Comparison of ENCODE assay signal across 8 cellular contexts in the genomic region with DNA sequence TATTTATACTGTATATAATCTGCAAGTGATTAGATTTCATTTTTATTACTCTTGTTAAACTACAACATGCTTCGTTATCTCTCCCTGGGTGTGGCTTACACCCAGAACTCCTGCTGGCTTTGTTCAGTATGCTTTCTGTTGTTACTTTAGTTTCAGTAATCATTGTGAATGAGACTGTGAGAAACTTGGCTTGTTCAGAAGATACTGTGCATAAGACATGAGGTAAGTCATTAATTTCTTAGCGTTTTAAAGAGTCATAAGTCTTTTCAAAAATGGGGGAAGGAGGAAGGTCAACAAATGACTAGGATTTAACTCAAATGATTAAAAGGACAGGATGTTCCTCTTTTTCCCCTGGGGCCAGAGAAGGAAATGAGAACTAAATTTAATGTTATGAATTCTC. TPM values are rescaled to one million over a fixed set of nuclear protein-coding genes. Genes with fewer than 3 reads are reported as not detected.
DNase-seq lines count a peak whose midpoint lies in the region; ATAC-seq and TF ChIP-seq lines count a peak whose summit lies in the region.

No MANE protein-coding gene starts in this region.

- no peak overlapping the region for H3K4ac ChIP-seq in H9 (ENCODE audit: low read depth, low read length)

- H3K14ac ChIP-seq in H9 (ENCODE audit: insufficient read depth, low read length) = no peak overlapping the region

- no peak overlapping the region for H3K4me3 Mint-ChIP-seq in dendritic cell treated with granulocyte-macrophage colony-stimulating factor and Interleukin-4, amounts not matched to agents 40 ng/mL and 50 ng/mL, for 4 days
- H3K4me3 Mint-ChIP-seq in H9 (no peak overlapping the region), T-helper 17 cell (no peak overlapping the region)

- WGBS in H9 (ENCODE audit: extremely low coverage, insufficient read length, low lambda C conversion rate) = no CpG with 5 or more reads among the region's 2 CpGs

- H3K36me3 ChIP-seq in ascending aorta = no peaks in the 10 kb centered on the region

- H3T11ph ChIP-seq in H9 (ENCODE audit: low read length) = no peak overlapping the region

- H3K4me2 ChIP-seq in H9 (ENCODE audit: insufficient read depth, insufficient read length, low read length) = no peak overlapping the region

- H3K56ac ChIP-seq in H9 (ENCODE audit: insufficient read length, low read depth, low read length) = no peak overlapping the region

- H4K91ac ChIP-seq in H9 (ENCODE audit: insufficient read length, low read depth, low read length) = no peak overlapping the region

- H3K18ac ChIP-seq in H9 (ENCODE audit: insufficient read length, low read depth, low read length) = no peak overlapping the region

- intact Hi-C loops in Right ventricle myocardium superior (cut with DNase I) = no loop called here
- intact Hi-C loops in cardiac septum (cut with DNase I) = no loop called here
- intact Hi-C loops in dendritic cell treated with granulocyte-macrophage colony-stimulating factor and Interleukin-4, amounts not matched to agents 40 ng/mL and 50 ng/mL, for 4 days (cut with micrococcal nuclease) = loop anchor here (1.0 kb wide), 1 partner anchor 11 kb away; a partner anchor contains a TSS
- intact Hi-C loops in ascending aorta (cut with DNase I) = no loop called here

- no peaks in the 10 kb centered on the region for H3K79me2 ChIP-seq in H9 (ENCODE audit: insufficient read depth, low read length)

- H2BK15ac ChIP-seq in H9 (ENCODE audit: low read depth, low read length) = no peak overlapping the region

- H3K9ac ChIP-seq in H9 (ENCODE audit: extremely low read depth, insufficient read length, low read length) = no peak overlapping the region

- H3K4me1 Mint-ChIP-seq in dendritic cell treated with granulocyte-macrophage colony-stimulating factor and Interleukin-4, amounts not matched to agents 40 ng/mL and 50 ng/mL, for 4 days (ENCODE audit: low read depth) = peaks cover 44% of the 10 kb centered on the region
- H3K4me1 Mint-ChIP-seq in H9 = peaks cover 20 to 21% of the 10 kb centered on the region in 2 experiments
- peaks cover 9% of the 10 kb centered on the region for H3K4me1 Mint-ChIP-seq in T-helper 17 cell

- H3K9me3 Mint-ChIP-seq in dendritic cell treated with granulocyte-macrophage colony-stimulating factor and Interleukin-4, amounts not matched to agents 40 ng/mL and 50 ng/mL, for 4 days = no peaks in the 10 kb centered on the region
- no peaks in the 10 kb centered on the region for H3K9me3 Mint-ChIP-seq in H9

- no peaks in the 10 kb centered on the region for H4K20me1 ChIP-seq in H9 (ENCODE audit: control insufficient read depth, insufficient read depth, insufficient read length)

- H3K79me1 ChIP-seq in H9 (ENCODE audit: insufficient read depth, low read depth, low read length, poor library complexity, severe bottlenecking) = no peaks in the 10 kb centered on the region

- no peak overlapping the region for H3K23ac ChIP-seq in H9 (ENCODE audit: insufficient read length, low read depth, low read length)

- no peaks in the 10 kb centered on the region for H3K27me3 ChIP-seq in H9 (ENCODE audit: insufficient read depth, low read length)
- no peaks in the 10 kb centered on the region for H3K27me3 ChIP-seq in ascending aorta

- no peak overlapping the region for H2BK20ac ChIP-seq in H9 (ENCODE audit: low read depth, low read length, poor library complexity, severe bottlenecking)

- no peak overlapping the region for H2BK12ac ChIP-seq in H9 (ENCODE audit: insufficient read length, low read depth, low read length)

- no peaks in the 10 kb centered on the region for H3K23me2 ChIP-seq in H9 (ENCODE audit: insufficient read length, low read depth, low read length, poor library complexity, severe bottlenecking)

- H3K36me3 Mint-ChIP-seq in dendritic cell treated with granulocyte-macrophage colony-stimulating factor and Interleukin-4, amounts not matched to agents 40 ng/mL and 50 ng/mL, for 4 days (ENCODE audit: low read depth) = no peaks in the 10 kb centered on the region
- H3K36me3 Mint-ChIP-seq in H9 (ENCODE audit: insufficient read depth in 1 of 3, low read depth in 3 of 3) (no peaks in the 10 kb centered on the region), T-helper 17 cell (ENCODE audit: low read depth) (no peaks in the 10 kb centered on the region)

- no peak overlapping the region for H4K8ac ChIP-seq in H9 (replicated peaks; ENCODE audit: insufficient read length, low read depth, low read length)

- H2BK5ac ChIP-seq in H9 (ENCODE audit: insufficient read length, low read length) = no peak overlapping the region

- no peak overlapping the region for H2AFZ ChIP-seq in H9 (ENCODE audit: low read length)

- H3K27ac ChIP-seq in H9 (ENCODE audit: insufficient read length, low read depth, low read length) (no peak overlapping the region), ascending aorta (no peak overlapping the region)

- H3K27ac Mint-ChIP-seq in dendritic cell treated with granulocyte-macrophage colony-stimulating factor and Interleukin-4, amounts not matched to agents 40 ng/mL and 50 ng/mL, for 4 days = peak overlapping the region; percentile 77
- H3K27ac Mint-ChIP-seq in H9 (peak overlapping the region in 1 of 3 experiments; percentile 20; a peak in 1 of 7 replicates), T-helper 17 cell (no peak overlapping the region)

- TF ChIP-seq CTCF in H9 (conservative IDR thresholded peaks at IDR 0.05) (no peak), ascending aorta (IDR thresholded peaks at IDR 0.05) (no peak)

- H3K9me3 ChIP-seq in H9 (ENCODE audit: control insufficient read depth, low read depth, low read length) (no peaks in the 10 kb centered on the region), ascending aorta (no peaks in the 10 kb centered on the region), T-helper 17 cell (ENCODE audit: control insufficient read depth, low read length, poor library complexity, severe bottlenecking) (no peaks in the 10 kb centered on the region)

- no peak overlapping the region for H3K4me3 ChIP-seq in ascending aorta

- no peak overlapping the region for H4K5ac ChIP-seq in H9 (ENCODE audit: insufficient read length, low read depth, low read length)

- no peak overlapping the region for H2BK120ac ChIP-seq in H9 (ENCODE audit: low read depth, low read length, poor library complexity, severe bottlenecking)

- no peak for DNase-seq in Right ventricle myocardium superior
- DNase-seq in cardiac septum (ENCODE audit: low spot score) = no peak
- DNase-seq in H9 = no peak
- no peak for DNase-seq in ascending aorta (ENCODE audit: low spot score in 2 of 2)
- DNase-seq in T-helper 17 cell = no peak
- no peak for DNase-seq in cerebellum (ENCODE audit: low spot score)

- H3K4me1 ChIP-seq in H9 (ENCODE audit: insufficient read depth, low read length) (no peaks in the 10 kb centered on the region; the same call in 1 of the 2 replicates), ascending aorta (peaks cover 0 to 10% of the 10 kb centered on the region in 2 donors)

- no peak overlapping the region for H2AK5ac ChIP-seq in H9 (ENCODE audit: insufficient read length, low read length)

- ATAC-seq in Right ventricle myocardium superior (ENCODE audit: poor library complexity) = peak; percentile 41
- peak; percentile 75 for ATAC-seq in HG03457 (IDR thresholded peaks at IDR 0.05; ENCODE audit: unreplicated experiment)
- no peak for ATAC-seq in T-helper 17 cell

- no peaks in the 10 kb centered on the region for H3K27me3 Mint-ChIP-seq in dendritic cell treated with granulocyte-macrophage colony-stimulating factor and Interleukin-4, amounts not matched to agents 40 ng/mL and 50 ng/mL, for 4 days
- no peaks in the 10 kb centered on the region; the same call in 1 of the 2 replicates for H3K27me3 Mint-ChIP-seq in H9 (ENCODE audit: low read depth)
- H3K27me3 Mint-ChIP-seq in T-helper 17 cell = no peaks in the 10 kb centered on the region

RNA-seq across cellular contexts. Expression of a gene that starts 11.6 kb away (rescaled TPM):
- total RNA-seq in Right ventricle myocardium superior (115 TPM), cardiac septum (77.2 TPM), H9 (2021) (59.9 and 66.4 TPM in 2 replicates), ascending aorta (93.0 TPM), T-helper 17 cell (100 to 1,000 TPM; 343 to 351 TPM), cerebellum (124 TPM)
